In the genomic region with DNA sequence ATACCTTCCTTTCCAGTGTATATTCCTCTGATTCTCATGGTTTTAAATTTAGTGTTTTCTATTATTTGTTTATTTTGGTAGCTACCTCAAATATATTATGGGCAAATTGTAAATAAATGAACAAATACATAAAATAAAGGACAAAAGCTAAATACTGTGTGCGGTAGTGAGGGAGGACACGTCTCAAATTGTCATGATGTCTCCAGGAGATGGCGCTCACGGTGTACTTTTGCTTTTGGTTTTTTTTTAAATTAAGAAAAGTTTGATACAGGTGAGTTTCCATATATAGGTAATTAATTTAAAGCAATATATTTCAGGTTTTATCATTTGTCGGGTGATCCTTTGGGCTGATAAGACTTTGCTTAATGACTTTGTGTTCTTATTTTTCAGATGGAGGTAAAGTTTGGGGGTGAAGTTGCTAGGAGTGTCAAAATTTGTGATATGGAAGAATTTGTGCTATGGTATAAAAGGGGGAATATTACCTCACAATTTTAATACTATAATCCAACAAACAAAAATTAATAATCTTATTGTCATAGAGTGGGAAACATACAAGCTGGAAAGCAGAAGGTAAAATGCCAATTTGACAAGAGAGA, we compare ENCODE assay signal across 7 cellular contexts.
A peak's percentile ranks its signal among the peaks of the same experiment; 100 is the strongest.
DNase-seq lines count a peak whose midpoint lies in the region; ATAC-seq and TF ChIP-seq lines count a peak whose summit lies in the region.

No MANE protein-coding gene starts in this region.

- CTCF ChIA-PET in mammary epithelial cell (lab: Charles Lee; ENCODE audit: low non-redundant PET): interaction anchor here (0.6 kb wide), 1 partner anchor 735 kb away, joined by 3 read pairs; no protein-coding TSS in a partner anchor

- ATAC-seq in GM21723 (IDR thresholded peaks at IDR 0.05; ENCODE audit: unreplicated experiment): no peak

- peaks cover 8% of the 10 kb centered on the region for H3K36me3 Mint-ChIP-seq in nephron progenitor cell (ENCODE audit: low read depth)

- H3K27ac ChIP-seq in mammary epithelial cell (ENCODE audit: insufficient read depth, low read depth, low read length): no peak overlapping the region
- H3K27ac ChIP-seq in coronary artery: no peak overlapping the region

- no peaks in the 10 kb centered on the region for H3K4me1 Mint-ChIP-seq in nephron progenitor cell

- H3K4me2 ChIP-seq in mammary epithelial cell (ENCODE audit: insufficient read depth, low read depth, low read length): no peak overlapping the region

- WGBS in mammary epithelial cell (ENCODE audit: low coverage, missing lambda C conversion rate): 29% methylated on average over 5 of the region's 5 CpGs

- no peak overlapping the region for H3K9ac ChIP-seq in mammary epithelial cell (ENCODE audit: insufficient read depth, low read length)

- H3K27ac Mint-ChIP-seq in nephron progenitor cell: no peak overlapping the region

- H3K4me1 ChIP-seq in mammary epithelial cell (ENCODE audit: insufficient read depth, low read length): no peaks in the 10 kb centered on the region

- TF ChIP-seq CTCF in GM12865 (IDR thresholded peaks at IDR 0.05; ENCODE audit: insufficient read depth, low read depth, low read length, missing control alignments) (peak; percentile 44), LNCAP (IDR thresholded peaks at IDR 0.05) (peak; percentile 80), mammary epithelial cell (conservative IDR thresholded peaks at IDR 0.05 in 1 of 2, IDR thresholded peaks at IDR 0.05 in 1 of 2; ENCODE audit: extremely low read depth in 1 of 2, insufficient read depth in 1 of 2, low read depth in 1 of 2, low read length in 2 of 2) (peak; percentile 35 to 57), nephron progenitor cell (IDR thresholded peaks at IDR 0.05) (peak; percentile 40), coronary artery (IDR thresholded peaks at IDR 0.05) (no peak)

- no peaks in the 10 kb centered on the region for H3K27me3 Mint-ChIP-seq in nephron progenitor cell (ENCODE audit: low read depth, poor library complexity)

- H2AFZ ChIP-seq in mammary epithelial cell (ENCODE audit: low read depth, low read length): no peak overlapping the region

- H3K4me3 ChIP-seq in GM12865 (ENCODE audit: low read depth, low read length): no peak overlapping the region
- no peak overlapping the region for H3K4me3 ChIP-seq in mammary epithelial cell (replicated peaks in 1 of 3; ENCODE audit: insufficient read depth in 1 of 3, low read depth in 2 of 3, low read length in 3 of 3)
- H3K4me3 ChIP-seq in coronary artery: no peak overlapping the region

- H3K9me3 ChIP-seq in mammary epithelial cell (replicated peaks; ENCODE audit: insufficient read depth, low read length): no peaks in the 10 kb centered on the region

- H4K20me1 ChIP-seq in mammary epithelial cell (ENCODE audit: insufficient read depth, low read length): no peaks in the 10 kb centered on the region

- no peaks in the 10 kb centered on the region for H3K36me3 ChIP-seq in mammary epithelial cell (ENCODE audit: insufficient read depth, low read length)

- H3K4me3 Mint-ChIP-seq in nephron progenitor cell: no peak overlapping the region

- no peaks in the 10 kb centered on the region for H3K79me2 ChIP-seq in mammary epithelial cell (ENCODE audit: insufficient read depth, low read length)

- dilution Hi-C loops in mammary epithelial cell (cut with HindIII; ENCODE audit: low sequenced_read_pairs): no loop called here

- no peaks in the 10 kb centered on the region for H3K27me3 ChIP-seq in mammary epithelial cell (ENCODE audit: insufficient read depth, low read length)

- H3K9me3 Mint-ChIP-seq in nephron progenitor cell: peaks cover 59% of the 10 kb centered on the region

- intact Hi-C loops in mammary epithelial cell (cut with micrococcal nuclease): loop anchor here (1.0 to 2.0 kb wide), 2 partner anchors 52 to 684 kb away; no protein-coding TSS in a partner anchor

- BruUV-seq in mammary epithelial cell (replicated peaks; lab: Mats Ljungman, UMichigan): no TSS peak

- in situ Hi-C loops in mammary epithelial cell (cut with MboI; ENCODE audit: low sequenced_read_pairs in 2 of 2): no loop called here

- DNase-seq in GM12865 (ENCODE audit: low read depth) (peak; percentile 29), mammary epithelial cell (no peak), nephron progenitor cell (no peak), coronary artery (ENCODE audit: low spot score) (no peak)
- DNase-seq in activated effector memory CD4-positive, alpha-beta T cell treated with anti-CD3 and anti-CD28 coated beads, Interleukin-2, amount 50 U/mL, for 16 hours: no peak
